8 cellular contexts compared by ENCODE assay signal in genomic region chr1:246506440-246506784, GRCh38. TPM values are rescaled to one million over a fixed set of nuclear protein-coding genes. Genes with fewer than 3 reads are reported as not detected.
DNase-seq lines count a peak whose midpoint lies in the region; ATAC-seq and TF ChIP-seq lines count a peak whose summit lies in the region.

No MANE protein-coding gene starts in this region.

- H2AFZ ChIP-seq in fibroblast of lung (ENCODE audit: low read length) (peak overlapping the region; percentile 43), neuronal stem cell (ENCODE audit: low read length) (peak overlapping the region; percentile 100)

- peak overlapping the region; percentile 51 for H2AK5ac ChIP-seq in neuronal stem cell (ENCODE audit: low read depth, low read length)

- peaks cover 13% of the 10 kb centered on the region for H3K79me2 ChIP-seq in fibroblast of lung (ENCODE audit: control insufficient read depth, insufficient read depth, low read length)

- no peaks in the 10 kb centered on the region for H3K79me1 ChIP-seq in neuronal stem cell (ENCODE audit: low read depth, low read length)

- no peaks in the 10 kb centered on the region for H3K9me3 ChIP-seq in SJSA1 (replicated peaks)
- H3K9me3 ChIP-seq in fibroblast of lung (ENCODE audit: control insufficient read depth, insufficient read depth, low read depth, low read length), result no peaks in the 10 kb centered on the region
- no peaks in the 10 kb centered on the region for H3K9me3 ChIP-seq in neuronal stem cell (replicated peaks in 1 of 2; ENCODE audit: control insufficient read depth in 2 of 2, insufficient read depth in 1 of 2, low read depth in 1 of 2, low read length in 2 of 2)

- H3K4ac ChIP-seq in neuronal stem cell (ENCODE audit: low read length), result no peak overlapping the region

- H2BK12ac ChIP-seq in neuronal stem cell (ENCODE audit: low read length), result no peak overlapping the region

- peak overlapping the region; percentile 98 for H3K23ac ChIP-seq in neuronal stem cell (ENCODE audit: low read depth, low read length, poor library complexity)

- H2BK5ac ChIP-seq in neuronal stem cell (ENCODE audit: low read length), result peak overlapping the region; percentile 43

- WGBS in neuronal stem cell (ENCODE audit: extremely low coverage in 2 of 2, insufficient read length in 2 of 2, insufficient replicate concordance in 1 of 2), 2 donors, result no CpG with 5 or more reads among the region's 12 CpGs

- no peaks in the 10 kb centered on the region for H4K20me1 ChIP-seq in fibroblast of lung (ENCODE audit: control insufficient read depth, extremely low read depth, insufficient read depth, low read length)

- H3K36me3 ChIP-seq in SJSA1, result 0 out of 2 replicates have a peak, but pooled peaks cover 2% of the 10 kb centered on the region
- H3K36me3 ChIP-seq in fibroblast of lung (ENCODE audit: control insufficient read depth, insufficient read depth, low read length), result no peaks in the 10 kb centered on the region
- no peaks in the 10 kb centered on the region for H3K36me3 ChIP-seq in neuronal stem cell (replicated peaks in 1 of 2; ENCODE audit: control insufficient read depth in 2 of 2, insufficient read depth in 2 of 2, low read length in 2 of 2)

- H3K27me3 ChIP-seq in SJSA1 (replicated peaks) (no peaks in the 10 kb centered on the region), fibroblast of lung (ENCODE audit: control insufficient read depth, insufficient read depth, low read length) (no peaks in the 10 kb centered on the region), neuronal stem cell (ENCODE audit: control insufficient read depth in 3 of 3, insufficient read depth in 3 of 3, low read depth in 1 of 3, low read length in 3 of 3) (no peaks in the 10 kb centered on the region)

- H3K4me3 ChIP-seq in SJSA1, result peak overlapping the region; percentile 75
- H3K4me3 ChIP-seq in fibroblast of lung (replicated peaks in 1 of 4; ENCODE audit: control extremely low read depth in 1 of 4, insufficient read depth in 1 of 4, low read depth in 3 of 4, low read length in 4 of 4), result peak overlapping the region; percentile 67 to 88 (median 85)
- H3K4me3 ChIP-seq in neuronal stem cell (ENCODE audit: low read length in 2 of 2), result peak overlapping the region; percentile 99 to 100

- TF ChIP-seq CTCF in fibroblast of lung (conservative IDR thresholded peaks at IDR 0.05 in 1 of 2, IDR thresholded peaks at IDR 0.05 in 1 of 2; ENCODE audit: low read depth in 1 of 2, low read length in 2 of 2), result no peak

- peak overlapping the region; percentile 98 for H3K18ac ChIP-seq in neuronal stem cell (ENCODE audit: low read length)

- H4K91ac ChIP-seq in neuronal stem cell (ENCODE audit: low read depth, low read length, poor library complexity), result no peak overlapping the region

- no peak overlapping the region for H4K8ac ChIP-seq in neuronal stem cell (ENCODE audit: low read depth, low read length)

- H3K9ac ChIP-seq in fibroblast of lung (ENCODE audit: insufficient read depth, low read length) (peak overlapping the region; percentile 71), neuronal stem cell (ENCODE audit: low read depth, low read length, poor library complexity) (peak overlapping the region; percentile 97)

- no peak overlapping the region for H2BK120ac ChIP-seq in neuronal stem cell (ENCODE audit: low read depth, low read length)

- DNase-seq in SJSA1 (ENCODE audit: low read depth in 1 of 2, low spot score in 2 of 2) (no peak), fibroblast of lung (ENCODE audit: low read depth in 2 of 2) (peak in 1 of 2 donors; percentile 10), neuronal stem cell (ENCODE audit: low spot score) (no peak), CD1c-positive myeloid dendritic cell (ENCODE audit: extremely low spot score) (no peak), GM03348 (ENCODE audit: low spot score) (no peak)

- H3K4me2 ChIP-seq in fibroblast of lung (ENCODE audit: extremely low read depth, insufficient read depth, low read length) (peak overlapping the region; percentile 82), neuronal stem cell (ENCODE audit: insufficient read depth, low read length, poor library complexity, severe bottlenecking) (peak overlapping the region; percentile 99)

- no peak overlapping the region for H2BK15ac ChIP-seq in neuronal stem cell (ENCODE audit: low read length)

- H3K27ac ChIP-seq in SJSA1, result no peak overlapping the region
- peak overlapping the region; percentile 51 for H3K27ac ChIP-seq in fibroblast of lung (ENCODE audit: insufficient read depth, low read length)
- no peak overlapping the region for H3K27ac ChIP-seq in neuronal stem cell (replicated peaks; ENCODE audit: low read length)

- peak; percentile 12 for ATAC-seq in GM18517 (IDR thresholded peaks at IDR 0.05; ENCODE audit: unreplicated experiment)
- ATAC-seq in HG02678 (IDR thresholded peaks at IDR 0.05; ENCODE audit: unreplicated experiment), result peak; percentile 5
- ATAC-seq in HG03378 (IDR thresholded peaks at IDR 0.05; ENCODE audit: unreplicated experiment), result no peak

- peaks cover 23% of the 10 kb centered on the region for H3K4me1 ChIP-seq in SJSA1 (replicated peaks)
- H3K4me1 ChIP-seq in fibroblast of lung (ENCODE audit: control insufficient read depth, extremely low read depth, insufficient read depth, low read length), result no peaks in the 10 kb centered on the region
- peaks cover 0 to 4% of the 10 kb centered on the region in 2 donors for H3K4me1 ChIP-seq in neuronal stem cell (ENCODE audit: control insufficient read depth in 2 of 2, insufficient read depth in 1 of 2, low read depth in 1 of 2, low read length in 2 of 2)

- H3K14ac ChIP-seq in neuronal stem cell (ENCODE audit: low read length), result no peak overlapping the region

RNA-seq across cellular contexts. Expression of gene SMYD3, which starts 0.7 kb away (rescaled TPM):
- 38.5 and 70.8 TPM in 2 replicates for total RNA-seq in SJSA1 (2014; rRNA removed; shearing (Covaris generic))
- total RNA-seq in fibroblast of lung, result 69.4 and 71.7 TPM in 2 replicates
- 30.1 and 83.1 TPM in 2 replicates for polyA plus RNA-seq in fibroblast of lung
- 32.4 and 71.3 TPM in 2 replicates for polyA plus RNA-seq in fibroblast of lung (2012)
- polyA minus RNA-seq in fibroblast of lung (ENCODE audit: low replicate concordance), result 11.2 and 31.2 TPM in 2 replicates
- polyA plus RNA-seq in neuronal stem cell (2013, experiment 1 of 2), result 41.7 TPM
- 42.8 TPM for polyA plus RNA-seq in neuronal stem cell (2013, experiment 2 of 2)

RNA-seq across cellular contexts. Expression of gene TFB2M, which starts 59.6 kb away (rescaled TPM):
- 21.1 and 31.6 TPM in 2 replicates for total RNA-seq in SJSA1 (2014; rRNA removed; shearing (Covaris generic))
- 14.9 and 15.9 TPM in 2 replicates for total RNA-seq in fibroblast of lung
- 20.1 and 22.3 TPM in 2 replicates for polyA plus RNA-seq in fibroblast of lung
- 12.9 and 14.7 TPM in 2 replicates for polyA plus RNA-seq in fibroblast of lung (2012)
- 0.94 and 1.4 TPM in 2 replicates for polyA minus RNA-seq in fibroblast of lung (ENCODE audit: low replicate concordance)
- 10.4 TPM for polyA plus RNA-seq in neuronal stem cell (2013, experiment 1 of 2)
- polyA plus RNA-seq in neuronal stem cell (2013, experiment 2 of 2), result 10.6 TPM

RNA-seq across cellular contexts. Expression of gene CNST, which starts 59.8 kb away (rescaled TPM):
- 19.0 and 21.1 TPM in 2 replicates for total RNA-seq in SJSA1 (2014; rRNA removed; shearing (Covaris generic))
- total RNA-seq in fibroblast of lung, result 20.0 and 26.9 TPM in 2 replicates
- 20.2 and 33.9 TPM in 2 replicates for polyA plus RNA-seq in fibroblast of lung
- polyA plus RNA-seq in fibroblast of lung (2012), result 12.6 and 18.7 TPM in 2 replicates
- 5.6 and 11.3 TPM in 2 replicates for polyA minus RNA-seq in fibroblast of lung (ENCODE audit: low replicate concordance)
- 8.5 TPM for polyA plus RNA-seq in neuronal stem cell (2013, experiment 1 of 2)
- polyA plus RNA-seq in neuronal stem cell (2013, experiment 2 of 2), result 8.6 TPM
